Comparison of ENCODE assay signal across 24 cellular contexts in the genomic region with DNA sequence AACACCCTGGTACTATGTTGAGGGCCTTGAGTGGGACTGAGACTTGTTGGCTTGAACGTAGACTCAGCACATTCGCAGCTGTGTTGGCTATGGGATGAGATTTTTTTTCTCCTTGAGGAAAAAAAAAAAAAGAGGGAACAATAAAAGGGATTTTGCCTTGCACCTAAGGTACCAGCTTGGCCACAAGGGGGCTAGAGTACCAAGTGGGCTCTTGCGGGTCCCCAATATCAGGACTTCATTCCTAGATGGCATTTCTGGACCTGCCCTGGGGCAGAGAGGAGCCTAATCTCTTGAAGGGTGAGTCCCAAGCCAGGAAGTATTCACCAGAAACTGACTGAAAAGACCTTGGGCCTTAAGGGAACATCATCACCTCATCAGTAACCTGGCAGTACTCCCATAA.
DNase-seq lines count a peak whose midpoint lies in the region; ATAC-seq and TF ChIP-seq lines count a peak whose summit lies in the region.
"Had no signal": no experiment of that assay in that cellular context is flagged by ENCODE, and none has a peak within 500 bp of the region (broad histone marks: within the 10 kb centered on the region; RNA-seq: fewer than 3 reads in every experiment).

No MANE protein-coding gene starts in this region.

- H3F3A ChIP-seq in DOHH2 (ENCODE audit: control insufficient read depth, insufficient read depth): no peaks in the 10 kb centered on the region
- H3F3A ChIP-seq in MM.1S (ENCODE audit: insufficient read depth, low read length): no peaks in the 10 kb centered on the region

- H3K4me1 ChIP-seq in DOHH2 (ENCODE audit: control insufficient read depth, low read length): no peaks in the 10 kb centered on the region
- no peaks in the 10 kb centered on the region for H3K4me1 ChIP-seq in MM.1S (ENCODE audit: low read length)
- H3K4me1 ChIP-seq: tibial nerve had no signal

- H3K9me3 Mint-ChIP-seq in endothelial cell (ENCODE audit: unreplicated experiment) (no peaks in the 10 kb centered on the region), progenitor cell of endocrine pancreas (ENCODE audit: low read depth) (peaks cover 19% of the 10 kb centered on the region)

- H3K36me3 ChIP-seq in DOHH2 (ENCODE audit: control insufficient read depth, low read length) (no peaks in the 10 kb centered on the region), MM.1S (replicated peaks; ENCODE audit: insufficient read depth, low read length) (no peaks in the 10 kb centered on the region)
- H3K36me3 ChIP-seq: tibial nerve had no signal

- H3K27me3 ChIP-seq in DOHH2 (ENCODE audit: control insufficient read depth, low read length) (no peaks in the 10 kb centered on the region), MM.1S (replicated peaks; ENCODE audit: insufficient read depth, low read length) (no peaks in the 10 kb centered on the region)
- H3K27me3 ChIP-seq: tibial nerve had no signal

- H3K27me3 Mint-ChIP-seq in endothelial cell (ENCODE audit: unreplicated experiment) (peaks cover 2% of the 10 kb centered on the region), progenitor cell of endocrine pancreas (no peaks in the 10 kb centered on the region)
- H3K27me3 Mint-ChIP-seq: naive thymus-derived CD4-positive, alpha-beta T cell had no signal

- H3K9me2 ChIP-seq in DOHH2 (replicated peaks; ENCODE audit: control insufficient read depth, low read length) (no peaks in the 10 kb centered on the region; the same call in 1 of the 2 replicates), MM.1S (replicated peaks; ENCODE audit: insufficient read depth, low read length) (no peaks in the 10 kb centered on the region)

- no peak for ATAC-seq in HG03196 (IDR thresholded peaks at IDR 0.05; ENCODE audit: unreplicated experiment)
- ATAC-seq: activated T-cell treated with anti-CD3 and anti-CD28 coated beads, Interleukin-2, amount 50 U/mL, for 72 hours; naive thymus-derived CD4-positive, alpha-beta T cell had no signal

- H3K79me2 ChIP-seq in DOHH2 (ENCODE audit: control insufficient read depth, low read length) (no peaks in the 10 kb centered on the region), MM.1S (ENCODE audit: low read length) (no peaks in the 10 kb centered on the region)

- H3K4me3 ChIP-seq in DOHH2 (ENCODE audit: low read length) (no peak overlapping the region), MM.1S (ENCODE audit: low read length) (no peak overlapping the region), foreskin fibroblast (ENCODE audit: low read depth in 1 of 2, low read length in 2 of 2) (no peak overlapping the region)
- H3K4me3 ChIP-seq: GM23248, PC-9, skin epidermis, tibial nerve had no signal

- H3K27ac ChIP-seq in DOHH2 (ENCODE audit: low read depth, low read length) (no peak overlapping the region), MM.1S (ENCODE audit: low read length) (no peak overlapping the region)
- H3K27ac ChIP-seq: GM23248, PC-9, skin epidermis, tibial nerve had no signal

- H3K36me3 Mint-ChIP-seq in endothelial cell (ENCODE audit: low read depth, unreplicated experiment) (no peaks in the 10 kb centered on the region), progenitor cell of endocrine pancreas (ENCODE audit: insufficient read depth) (no peaks in the 10 kb centered on the region)
- H3K36me3 Mint-ChIP-seq: naive thymus-derived CD4-positive, alpha-beta T cell had no signal

- H3K4me2 ChIP-seq in DOHH2 (ENCODE audit: low read length): no peak overlapping the region
- no peak overlapping the region for H3K4me2 ChIP-seq in MM.1S (ENCODE audit: low read depth, low read length)
- H3K4me2 ChIP-seq: PC-9 had no signal

- H3K4me3 Mint-ChIP-seq in endothelial cell (ENCODE audit: unreplicated experiment) (no peak overlapping the region), progenitor cell of endocrine pancreas (ENCODE audit: low read depth) (no peak overlapping the region)
- H3K4me3 Mint-ChIP-seq: activated T-cell treated with anti-CD3 and anti-CD28 coated beads, Interleukin-2, amount 50 U/mL, for 72 hours; naive thymus-derived CD4-positive, alpha-beta T cell had no signal

- H3K9me3 ChIP-seq in DOHH2 (ENCODE audit: control insufficient read depth, insufficient read depth, low read length): peaks cover 7% of the 10 kb centered on the region; the same call in 1 of the 2 replicates
- H3K9me3 ChIP-seq in MM.1S (replicated peaks; ENCODE audit: insufficient read depth, low read length): no peaks in the 10 kb centered on the region

- H4K20me1 ChIP-seq in DOHH2 (ENCODE audit: control insufficient read depth, insufficient read depth, low read depth, low read length) (no peaks in the 10 kb centered on the region), MM.1S (ENCODE audit: insufficient read depth, low read length) (no peaks in the 10 kb centered on the region)

- DNase-seq in MM.1S: no peak
- no peak for DNase-seq in endothelial cell (ENCODE audit: low spot score)
- DNase-seq in progenitor cell of endocrine pancreas (ENCODE audit: low spot score, unreplicated experiment): no peak
- no peak for DNase-seq in foreskin fibroblast
- no peak for DNase-seq in HuH-7.5 (ENCODE audit: low spot score)
- DNase-seq: activated CD4-positive, alpha-beta T cell treated with anti-CD3 and anti-CD28 coated beads, Interleukin-2, amount 50 U/mL, for 1 hour; activated naive CD4-positive, alpha-beta T cell treated with Interleukin-2 at 50 U/mL for 16 hours; activated T-cell treated with anti-CD3 and anti-CD28 coated beads, Interleukin-2, amount 50 U/mL, for 72 hours; C1 segment of cervical spinal cord; dermis blood vessel endothelial cell; GM23248; hypothalamus; IMR-90; islet precursor cell; midbrain; naive thymus-derived CD4-positive, alpha-beta T cell; NCI-H2029 treated with DMSO at 0.1 percent for 48 hours; NCI-H446; PC-9; stimulated activated CD4-positive, alpha-beta T cell treated with anti-CD3 and anti-CD28 coated beads, Interleukin-1b, Interleukin-23, amount 100 ng/mL, for 48 hours had no signal

- H3K27ac Mint-ChIP-seq in endothelial cell (ENCODE audit: unreplicated experiment): no peak overlapping the region
- H3K27ac Mint-ChIP-seq in progenitor cell of endocrine pancreas: no peak overlapping the region
- H3K27ac Mint-ChIP-seq: activated T-cell treated with anti-CD3 and anti-CD28 coated beads, Interleukin-2, amount 50 U/mL, for 72 hours; naive thymus-derived CD4-positive, alpha-beta T cell had no signal

- no peak overlapping the region for H2AFZ ChIP-seq in MM.1S (ENCODE audit: low read length)
- H2AFZ ChIP-seq: GM23248, PC-9 had no signal

- no peak overlapping the region for H3K9ac ChIP-seq in MM.1S (ENCODE audit: low read length)
- H3K9ac ChIP-seq: GM23248 had no signal

- H3K4me1 Mint-ChIP-seq in endothelial cell (ENCODE audit: unreplicated experiment): no peaks in the 10 kb centered on the region
- no peaks in the 10 kb centered on the region for H3K4me1 Mint-ChIP-seq in progenitor cell of endocrine pancreas (ENCODE audit: low read depth)
- H3K4me1 Mint-ChIP-seq: naive thymus-derived CD4-positive, alpha-beta T cell had no signal

- TF ChIP-seq CTCF in DOHH2 (IDR thresholded peaks at IDR 0.05; ENCODE audit: low read depth, low read length, poor library complexity, severe bottlenecking) (peak; percentile 10), MM.1S (IDR thresholded peaks at IDR 0.05; ENCODE audit: low read length) (peak; percentile 15), endothelial cell (IDR thresholded peaks at IDR 0.05; ENCODE audit: unreplicated experiment) (peak; percentile 35), progenitor cell of endocrine pancreas (IDR thresholded peaks at IDR 0.05; ENCODE audit: unreplicated experiment) (peak; percentile 19), foreskin fibroblast (IDR thresholded peaks at IDR 0.05; ENCODE audit: low read depth, low read length) (no peak)
